29 cellular contexts compared by ENCODE assay signal in the genomic region with DNA sequence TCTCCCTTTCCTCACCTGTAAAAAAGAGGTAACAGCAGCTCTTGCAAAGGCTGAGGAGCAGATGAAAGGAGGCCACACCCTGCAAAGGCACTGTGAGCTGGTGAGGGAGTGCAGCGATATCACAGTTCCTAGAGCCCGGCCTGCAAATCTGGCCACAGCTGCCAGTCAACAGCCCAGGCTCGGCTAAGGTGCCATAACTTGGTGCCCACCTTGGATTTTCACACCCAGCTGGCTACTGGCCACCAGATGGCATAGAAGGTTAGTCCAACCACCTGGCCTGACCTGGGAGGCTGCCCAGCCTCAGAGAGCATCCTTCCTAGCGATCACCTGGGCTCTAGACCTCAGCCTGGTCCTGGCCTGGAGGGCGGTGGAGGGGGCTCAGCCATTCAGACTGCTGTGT. TPM values are rescaled to one million over a fixed set of nuclear protein-coding genes. Genes with fewer than 3 reads are reported as not detected.
DNase-seq lines count a peak whose midpoint lies in the region; FAIRE-seq and TF ChIP-seq lines count a peak whose summit lies in the region.
"Had no signal": no experiment of that assay in that cellular context is flagged by ENCODE, and none has a peak within 500 bp of the region (broad histone marks: within the 10 kb centered on the region; RNA-seq: fewer than 3 reads in every experiment).

No MANE protein-coding gene starts in this region.

- H3K4me1 ChIP-seq in PC-9 (replicated peaks; ENCODE audit: insufficient read depth) (no peaks in the 10 kb centered on the region), left ventricle myocardium inferior (no peaks in the 10 kb centered on the region), small intestine (ENCODE audit: control insufficient read depth in 2 of 2, insufficient read depth in 1 of 2, low read depth in 1 of 2, low read length in 1 of 2) (no peaks in the 10 kb centered on the region)

- H3K4me3 ChIP-seq in PC-9 (no peak overlapping the region), epithelial cell of proximal tubule (ENCODE audit: low read depth, low read length) (no peak overlapping the region), left ventricle myocardium inferior (no peak overlapping the region), lower leg skin (ENCODE audit: low read depth, poor library complexity, severe bottlenecking) (no peak overlapping the region), small intestine (ENCODE audit: low read depth in 1 of 2, low read length in 2 of 2) (no peak overlapping the region)
- H3K4me3 ChIP-seq: tibial artery had no signal

- no TSS peak for BruUV-seq in PC-9 (replicated peaks; lab: Mats Ljungman, UMichigan)

- peaks cover 50% of the 10 kb centered on the region for H3K27me3 ChIP-seq in PC-9 (ENCODE audit: insufficient read depth, low read depth)
- H3K27me3 ChIP-seq in left ventricle myocardium inferior (ENCODE audit: low read depth): peaks cover 33% of the 10 kb centered on the region
- H3K27me3 ChIP-seq in small intestine (ENCODE audit: control insufficient read depth in 2 of 2, insufficient read depth in 2 of 2, low read length in 2 of 2): no peaks in the 10 kb centered on the region
- H3K27me3 ChIP-seq: tibial artery had no signal

- FAIRE-seq in small intestine (lab: Jason Lieb, UNC): no peak
- FAIRE-seq: G401.6 had no signal

- CTCF ChIA-PET in PC-9 (lab: Charles Lee): interaction anchor here (0.6 to 1.1 kb wide), 2 partner anchors 169 to 428 kb away, joined by 3 to 4 read pairs; no protein-coding TSS in a partner anchor

- no peaks in the 10 kb centered on the region for H3F3A ChIP-seq in PC-9 (ENCODE audit: insufficient read depth, low read depth)

- no peak overlapping the region for H2AFZ ChIP-seq in PC-9

- TF ChIP-seq CTCF in GM10266 (IDR thresholded peaks at IDR 0.05; ENCODE audit: control insufficient read depth, insufficient read depth, low read depth, missing control alignments) (peak; percentile 7), PC-9 (conservative IDR thresholded peaks at IDR 0.05) (peak; percentile 52), epithelial cell of proximal tubule (conservative IDR thresholded peaks at IDR 0.05; ENCODE audit: low read depth, low read length) (peak; percentile 28), left ventricle myocardium inferior (IDR thresholded peaks at IDR 0.05; ENCODE audit: borderline replicate concordance) (no peak), lower leg skin (IDR thresholded peaks at IDR 0.05) (no peak)

- WGBS in lower leg skin, 2 donors: 79 to 92% methylated on average over 5 of the region's 5 CpGs
- WGBS in small intestine, 3 donors: 45 to 83% (median 56%) methylated on average over 5 of the region's 5 CpGs

- no peaks in the 10 kb centered on the region for H3K36me3 ChIP-seq in PC-9 (ENCODE audit: low read depth)
- H3K36me3 ChIP-seq in left ventricle myocardium inferior: no peaks in the 10 kb centered on the region
- no peaks in the 10 kb centered on the region for H3K36me3 ChIP-seq in small intestine (ENCODE audit: control insufficient read depth in 2 of 2, insufficient read depth in 2 of 2, low read length in 2 of 2)
- H3K36me3 ChIP-seq: tibial artery had no signal

- POLR2A ChIA-PET in PC-9 (lab: Charles Lee; ENCODE audit: unreplicated experiment): no interaction called here

- intact Hi-C loops in PC-9 (cut with micrococcal nuclease; ENCODE audit: unreplicated experiment) (loop anchor here (1.0 kb wide), 1 partner anchor 99 kb away; no protein-coding TSS in a partner anchor), left ventricle myocardium inferior (cut with micrococcal nuclease) (no loop called here), lower leg skin (cut with DNase I; ENCODE audit: low total_unique reads) (no loop called here)

- no peaks in the 10 kb centered on the region for H4K20me1 ChIP-seq in PC-9 (ENCODE audit: insufficient read depth)

- no peak overlapping the region for H3K4me2 ChIP-seq in PC-9
- H3K4me2 ChIP-seq: KMS-11 had no signal

- peak; percentile 26 for DNase-seq in DMS53 (lab: John Stamatoyannopoulos, UW)
- no peak for DNase-seq in DMS53 treated with DMSO at 0.1 percent for 48 hours (lab: John Stamatoyannopoulos, UW; ENCODE audit: unreplicated experiment)
- no peak for DNase-seq in GM10266 (ENCODE audit: extremely low spot score)
- DNase-seq in PC-9: peak in 1 of 2 experiments; percentile 14
- no peak for DNase-seq in epithelial cell of proximal tubule (ENCODE audit: low read depth)
- DNase-seq in left ventricle myocardium inferior: no peak
- no peak for DNase-seq in lower leg skin (ENCODE audit: low spot score in 2 of 2)
- DNase-seq in small intestine: no peak
- DNase-seq: 8988T; activated CD4-positive, alpha-beta T cell treated with anti-CD3 and anti-CD28 coated beads, Interleukin-2, amount 10 ng/mL, durations not matched to agents 24 days and 14 days; activated gamma-delta T cell; activated naive CD8-positive, alpha-beta T cell treated with anti-CD3 and anti-CD28 coated beads, Interleukin-2, amount 50 U/mL, for 24 hours; activated T-cell treated with anti-CD3 and anti-CD28 coated beads, Interleukin-2, amount 50 U/mL, for 1 hour; DMS153; hypothalamus; immature natural killer cell; naive B cell; NCI-H1694 treated with DMSO at 0.1 percent for 48 hours; NCI-H2227 treated with DMSO at 0.1 percent for 48 hours; NCI-H748 treated with DMSO at 0.1 percent for 48 hours; occipital lobe; OCI-M1; Right ventricle myocardium superior; stimulated activated CD4-positive, alpha-beta T cell treated with anti-CD3 and anti-CD28 coated beads, Interleukin-1b, Interleukin-23, amount 100 ng/mL, for 48 hours; tibial artery had no signal

- H3K27ac ChIP-seq in PC-9: no peak overlapping the region
- no peak overlapping the region for H3K27ac ChIP-seq in left ventricle myocardium inferior (replicated peaks)
- no peak overlapping the region for H3K27ac ChIP-seq in small intestine (ENCODE audit: low read depth in 1 of 2, low read length in 1 of 2)
- H3K27ac ChIP-seq: KMS-11, tibial artery had no signal

- no peaks in the 10 kb centered on the region for H3K9me3 ChIP-seq in PC-9 (ENCODE audit: insufficient read depth, low read depth)
- H3K9me3 ChIP-seq in left ventricle myocardium inferior (replicated peaks): no peaks in the 10 kb centered on the region
- no peaks in the 10 kb centered on the region for H3K9me3 ChIP-seq in small intestine (ENCODE audit: control insufficient read depth, low read depth)
- H3K9me3 ChIP-seq: tibial artery had no signal

- TF ChIP-seq POLR2A in lower leg skin (IDR thresholded peaks at IDR 0.05): no peak

- no peaks in the 10 kb centered on the region for H3K79me2 ChIP-seq in PC-9 (ENCODE audit: low read depth)

- no peaks in the 10 kb centered on the region for H3K9me2 ChIP-seq in PC-9 (ENCODE audit: insufficient read depth)

RNA-seq across cellular contexts. Expression of gene KCNB1, which starts 46.8 kb away (rescaled TPM):
- total RNA-seq in PC-9 (2021) (0.04 TPM in 1 of 2 replicates, not detected in the other), epithelial cell of proximal tubule (not detected in 2 replicates), left ventricle myocardium inferior (0.77 TPM), lower leg skin (1 to 10 TPM in 1 of 4 donors, under 1 TPM in 3; 0.30 to 5.2 (median 0.81) TPM)
- 1 to 10 TPM in 1 of 3 donors, not detected in 2; 1.2 TPM for polyA plus RNA-seq in small intestine
- total RNA-seq: activated CD8-positive, alpha-beta memory T cell treated with anti-CD3 and anti-CD28 coated beads for 36 hours; dermis microvascular lymphatic vessel endothelial cell had no signal
- polyA plus RNA-seq: immature natural killer cell had no signal

Comparison
In these comparisons a context has a peak if more than half of its experiments do, and no peak if none do; other contexts are left out.
1. CTCF ChIP-seq: peak in GM10266 (single experiment), PC-9 (single experiment) and epithelial cell of proximal tubule (single experiment); none in left ventricle myocardium inferior (single experiment) and lower leg skin (0 of 3).